23 cellular contexts compared by ENCODE assay signal in the genomic region with DNA sequence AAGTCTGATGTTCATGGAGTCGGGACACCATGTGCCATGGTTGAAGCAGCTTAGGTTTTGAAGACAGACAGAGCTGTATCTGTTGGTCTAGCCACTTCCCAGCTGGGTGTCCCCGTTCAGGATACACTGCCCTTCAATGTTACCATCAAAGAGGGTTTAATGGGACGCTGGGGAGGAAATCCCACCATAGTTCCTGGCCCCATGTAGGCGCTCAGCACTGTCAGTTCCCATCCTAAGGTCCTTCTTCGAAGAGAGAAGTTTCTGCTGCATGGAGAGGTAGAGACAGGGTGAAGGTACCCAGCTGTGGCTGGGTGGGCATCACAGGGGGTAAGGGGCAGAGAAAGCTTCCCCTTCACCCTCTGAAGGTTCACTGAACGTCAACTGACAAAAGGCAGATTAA.
"Had no signal": no experiment of that assay in that cellular context is flagged by ENCODE, and none has a peak within 500 bp of the region (broad histone marks: within the 10 kb centered on the region; RNA-seq: fewer than 3 reads in every experiment).

No MANE protein-coding gene starts in this region.

- H3K4me3 Mint-ChIP-seq: memory B cell; mesothelial cell of epicardium; naive thymus-derived CD4-positive, alpha-beta T cell; neural progenitor cell; stimulated activated naive B cell treated with anti-CD40 and anti-IgM and Interleukin-4, amounts not matched to agents 10 μg/mL and 1 μg/mL and 100 μg/mL, for 72 hours; stimulated activated naive CD8-positive, alpha-beta T cell treated with anti-CD3 and anti-CD28 coated beads, Interleukin-15, Interleukin-2, amounts not matched to agents 100 ng/mL and 50 ng/mL, for 24 hours had no signal

- ATAC-seq: left lobe of liver; mucosa of descending colon; naive thymus-derived CD4-positive, alpha-beta T cell; psoas muscle; right cardiac atrium; stimulated activated naive B cell treated with anti-CD40 and anti-IgM and Interleukin-4, amounts not matched to agents 10 μg/mL and 1 μg/mL and 100 μg/mL, for 72 hours; upper lobe of right lung had no signal

- H2AFZ ChIP-seq: neural progenitor cell had no signal

- H3K27ac ChIP-seq: neural progenitor cell, psoas muscle, thoracic aorta, tibial nerve, upper lobe of right lung, uterus had no signal

- H3K9ac ChIP-seq: neural progenitor cell had no signal

- H3K4me2 ChIP-seq: neural progenitor cell had no signal

- H3K4me3 ChIP-seq: lung, mucosa of descending colon, neural progenitor cell, psoas muscle, skin epidermis, thoracic aorta, tibial nerve, upper lobe of right lung, uterus had no signal

- H3K9me3 Mint-ChIP-seq: memory B cell; mesothelial cell of epicardium; nephron; stimulated activated naive B cell treated with anti-CD40 and anti-IgM and Interleukin-4, amounts not matched to agents 10 μg/mL and 1 μg/mL and 100 μg/mL, for 72 hours; stimulated activated naive CD8-positive, alpha-beta T cell treated with anti-CD3 and anti-CD28 coated beads, Interleukin-15, Interleukin-2, amounts not matched to agents 100 ng/mL and 50 ng/mL, for 24 hours had no signal

- H3K36me3 Mint-ChIP-seq: memory B cell, neural progenitor cell had no signal

- H3K27me3 ChIP-seq: neural progenitor cell, spleen, tibial nerve, upper lobe of right lung, uterus had no signal

- H3K36me3 ChIP-seq: neural progenitor cell, thoracic aorta, tibial nerve, upper lobe of right lung, uterus had no signal

- DNase-seq: effector CD8-positive, alpha-beta T cell; erythroblast; head of caudate nucleus; kidney; mucosa of descending colon; naive thymus-derived CD4-positive, alpha-beta T cell; psoas muscle; right cardiac atrium; spleen; stimulated activated CD4-positive, alpha-beta T cell treated with anti-CD3 and anti-CD28 coated beads, Interleukin-4, amount 100 ng/mL, for 4 hours; stimulated activated naive B cell treated with anti-CD40 and anti-IgM and Interleukin-4, amounts not matched to agents 10 μg/mL and 1 μg/mL and 100 μg/mL, for 72 hours; upper lobe of right lung; uterus had no signal

- H3K4me1 ChIP-seq: uterus had no signal

- H3K9me3 ChIP-seq: mucosa of descending colon, psoas muscle, spleen, thoracic aorta, tibial nerve, upper lobe of right lung, uterus had no signal

- H3K27ac Mint-ChIP-seq: memory B cell; naive thymus-derived CD4-positive, alpha-beta T cell; neural progenitor cell; stimulated activated naive B cell treated with anti-CD40 and anti-IgM and Interleukin-4, amounts not matched to agents 10 μg/mL and 1 μg/mL and 100 μg/mL, for 72 hours; stimulated activated naive CD8-positive, alpha-beta T cell treated with anti-CD3 and anti-CD28 coated beads, Interleukin-15, Interleukin-2, amounts not matched to agents 100 ng/mL and 50 ng/mL, for 24 hours had no signal

- H3K27me3 Mint-ChIP-seq: naive thymus-derived CD4-positive, alpha-beta T cell; stimulated activated naive CD8-positive, alpha-beta T cell treated with anti-CD3 and anti-CD28 coated beads, Interleukin-15, Interleukin-2, amounts not matched to agents 100 ng/mL and 50 ng/mL, for 24 hours had no signal
